In genomic region chr4:126564283-126564854, GRCh38 we compare ENCODE assay signal across 21 cellular contexts.
DNase-seq lines count a peak whose midpoint lies in the region; ATAC-seq and TF ChIP-seq lines count a peak whose summit lies in the region.
"Had no signal": no experiment of that assay in that cellular context is flagged by ENCODE, and none has a peak within 500 bp of the region (broad histone marks: within the 10 kb centered on the region; RNA-seq: fewer than 3 reads in every experiment).

No MANE protein-coding gene starts in this region.

- BruUV-seq in PC-3 (replicated peaks; lab: Mats Ljungman, UMichigan): no TSS peak

- H3K4me2 ChIP-seq in PC-3 (ENCODE audit: low read length): no peak overlapping the region
- H3K4me2 ChIP-seq: BLaER1 had no signal

- POLR2A ChIA-PET in HEK293 (lab: Yijun Ruan, JAX) (no interaction called here), PC-3 (lab: Charles Lee; ENCODE audit: unreplicated experiment) (no interaction called here)

- H3K9ac ChIP-seq in PC-3 (ENCODE audit: low read length): no peak overlapping the region
- H3K9ac ChIP-seq: BLaER1 had no signal

- H3K9me2 ChIP-seq in PC-3 (replicated peaks; ENCODE audit: low read length): no peaks in the 10 kb centered on the region

- TF ChIP-seq CTCF in HEK293 (tag by site-specific recombination; IDR thresholded peaks at IDR 0.05) (no peak), PC-3 (conservative IDR thresholded peaks at IDR 0.05; ENCODE audit: low read depth, low read length) (no peak), fibroblast of mammary gland (conservative IDR thresholded peaks at IDR 0.05; ENCODE audit: control insufficient read depth, insufficient read depth, low read depth, low read length) (no peak), upper lobe of right lung (IDR thresholded peaks at IDR 0.05) (no peak)

- intact Hi-C loops in PC-3 (cut with micrococcal nuclease): loop anchor here (2.0 kb wide), 1 partner anchor 32 kb away; no protein-coding TSS in a partner anchor
- intact Hi-C loops in cardiac septum (cut with DNase I): no loop called here
- intact Hi-C loops in upper lobe of right lung (cut with DNase I): no loop called here

- H3K9me3 ChIP-seq in HEK293 (ENCODE audit: control insufficient read depth, insufficient read depth, low read depth, low read length) (no peaks in the 10 kb centered on the region), PC-3 (ENCODE audit: low read length) (no peaks in the 10 kb centered on the region), upper lobe of right lung (no peaks in the 10 kb centered on the region)
- H3K9me3 ChIP-seq: BLaER1 had no signal

- H3K27ac ChIP-seq in HEK293 (ENCODE audit: extremely low read depth, low read depth, low read length) (no peak overlapping the region), PC-3 (ENCODE audit: low read length) (no peak overlapping the region), upper lobe of right lung (no peak overlapping the region)
- H3K27ac ChIP-seq: BLaER1 had no signal

- H2AFZ ChIP-seq in PC-3 (ENCODE audit: low read length): no peak overlapping the region

- H4K20me1 ChIP-seq in PC-3 (ENCODE audit: low read length): no peaks in the 10 kb centered on the region
- H4K20me1 ChIP-seq: BLaER1 had no signal

- peak; percentile 92 for ATAC-seq in PC-3
- no peak for ATAC-seq in upper lobe of right lung
- no peak for ATAC-seq in HG02763 (IDR thresholded peaks at IDR 0.05; ENCODE audit: unreplicated experiment)
- ATAC-seq: Panc1 had no signal

- H3K27me3 ChIP-seq in PC-3 (ENCODE audit: low read length): no peaks in the 10 kb centered on the region
- H3K27me3 ChIP-seq in upper lobe of right lung: no peaks in the 10 kb centered on the region
- H3K27me3 ChIP-seq: BLaER1 had no signal

- no peaks in the 10 kb centered on the region for H3F3A ChIP-seq in PC-3 (ENCODE audit: low read length, unreplicated experiment)

- H3K4me1 ChIP-seq in HEK293 (ENCODE audit: control insufficient read depth, insufficient read depth, low read length): no peaks in the 10 kb centered on the region
- peaks cover 3% of the 10 kb centered on the region; the same call in 1 of the 2 replicates for H3K4me1 ChIP-seq in PC-3 (ENCODE audit: insufficient read depth, low read length)
- no peaks in the 10 kb centered on the region for H3K4me1 ChIP-seq in upper lobe of right lung
- H3K4me1 ChIP-seq: BLaER1 had no signal

- H3K79me2 ChIP-seq in PC-3 (ENCODE audit: low read length): no peaks in the 10 kb centered on the region

- no peak overlapping the region for H3K4me3 ChIP-seq in HEK293 (ENCODE audit: low read depth, low read length)
- H3K4me3 ChIP-seq in PC-3 (ENCODE audit: low read length): no peak overlapping the region
- no peak overlapping the region for H3K4me3 ChIP-seq in fibroblast of mammary gland (ENCODE audit: control insufficient read depth, low read depth, low read length)
- no peak overlapping the region for H3K4me3 ChIP-seq in upper lobe of right lung
- H3K4me3 ChIP-seq: BLaER1 had no signal

- no peaks in the 10 kb centered on the region for H3K36me3 ChIP-seq in HEK293 (ENCODE audit: control insufficient read depth in 2 of 2, insufficient read depth in 1 of 2, low read length in 2 of 2)
- H3K36me3 ChIP-seq in PC-3 (ENCODE audit: low read depth, low read length): no peaks in the 10 kb centered on the region
- H3K36me3 ChIP-seq in upper lobe of right lung: no peaks in the 10 kb centered on the region
- H3K36me3 ChIP-seq: BLaER1 had no signal

- DNase-seq in PC-3 (peak; percentile 39), fibroblast of mammary gland (ENCODE audit: low read depth) (peak; percentile 13), cardiac septum (ENCODE audit: low spot score) (no peak), upper lobe of right lung (no peak), globus pallidus (ENCODE audit: low spot score) (no peak)
- DNase-seq: CD4-positive, alpha-beta memory T cell; DND-41; GOT3; HCEC 1CT; Kasumi-1; MM.1S; NCI-H1048; NCI-H1436 treated with DMSO at 0.1 percent for 48 hours; NCI-H1930; NCI-H2227 treated with DMSO at 0.1 percent for 48 hours; NCI-H510A; NCI-H748 treated with DMSO at 0.1 percent for 48 hours had no signal

- CTCF ChIA-PET in HEK293 (lab: Yijun Ruan, JAX): no interaction called here
- CTCF ChIA-PET in PC-3 (lab: Charles Lee): no interaction called here

TF ChIP-seq in HEK293, 187 proteins besides CTCF, POLR2A, EP300 and RAD21 (continues in another document):
- TF ChIP-seq ZNF624 (tag by site-specific recombination; IDR thresholded peaks at IDR 0.05): no peak
- TF ChIP-seq KLF8 (tag by site-specific recombination; IDR thresholded peaks at IDR 0.05): no peak
- TF ChIP-seq PRDM2 (tag by site-specific recombination; IDR thresholded peaks at IDR 0.05; ENCODE audit: borderline replicate concordance): no peak
- no peak for TF ChIP-seq ZNF501 (tag by site-specific recombination; IDR thresholded peaks at IDR 0.05)
- TF ChIP-seq ZSCAN18 (tag by site-specific recombination; IDR thresholded peaks at IDR 0.05): no peak
- no peak for TF ChIP-seq ZNF704 (tag by site-specific recombination; IDR thresholded peaks at IDR 0.05)
- TF ChIP-seq ZNF837 (tag by site-specific recombination; IDR thresholded peaks at IDR 0.05): no peak
- no peak for TF ChIP-seq ZNF2 (tag by site-specific recombination; IDR thresholded peaks at IDR 0.05)
- TF ChIP-seq TRIM28 (IDR thresholded peaks at IDR 0.05; ENCODE audit: borderline replicate concordance, low read length): peak; percentile 28; the same call in 1 of the 2 replicates

Comparison
In these comparisons a context has a peak if more than half of its experiments do, and no peak if none do; other contexts are left out.
1. DNase-seq: peak in PC-3 (single experiment) and fibroblast of mammary gland (single experiment); none in cardiac septum (single experiment), upper lobe of right lung (single experiment) and globus pallidus (single experiment).